Comparison of ENCODE assay signal across 20 cellular contexts in the genomic region with DNA sequence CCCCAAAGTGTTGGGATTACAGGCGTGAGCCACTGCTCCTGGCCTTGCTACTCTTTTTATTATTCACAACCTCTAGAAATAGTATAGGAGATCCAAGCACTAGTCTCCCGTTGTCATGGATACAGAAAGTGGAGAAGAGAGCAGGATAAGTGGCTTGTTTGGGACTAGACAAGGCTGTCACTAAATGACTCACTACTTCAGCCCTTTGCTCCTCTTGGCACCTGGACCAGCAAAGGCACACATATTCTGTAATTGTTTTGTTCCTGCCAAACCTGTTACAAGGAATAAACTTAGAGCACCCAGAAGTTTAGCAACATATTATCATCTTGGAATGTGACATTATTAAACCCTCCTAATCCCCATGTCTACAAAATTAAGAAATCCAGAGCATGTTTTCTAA.
DNase-seq lines count a peak whose midpoint lies in the region; ATAC-seq, FAIRE-seq and TF ChIP-seq lines count a peak whose summit lies in the region.
"Had no signal": no experiment of that assay in that cellular context is flagged by ENCODE, and none has a peak within 500 bp of the region (broad histone marks: within the 10 kb centered on the region; RNA-seq: fewer than 3 reads in every experiment).

No MANE protein-coding gene starts in this region.

- H3K36me3 Mint-ChIP-seq in stimulated activated effector memory CD8-positive, alpha-beta T cell treated with anti-CD3 and anti-CD28 coated beads, Interleukin-12 subunit alpha, Interleukin-12 subunit beta, amount 100 ng/mL, for 72 hours, result no peaks in the 10 kb centered on the region
- H3K36me3 Mint-ChIP-seq: CD4-positive, CD25-positive, alpha-beta regulatory T cell; type B pancreatic cell had no signal

- no peaks in the 10 kb centered on the region for H3K9me3 ChIP-seq in K562 (replicated peaks; ENCODE audit: control insufficient read depth, insufficient read depth, low read depth, low read length)
- H3K9me3 ChIP-seq in muscle layer of duodenum (ENCODE audit: control insufficient read depth in 1 of 2, low read length in 2 of 2), result no peaks in the 10 kb centered on the region
- H3K9me3 ChIP-seq in right atrium auricular region, result no peaks in the 10 kb centered on the region

- no peak overlapping the region for H3K4me3 Mint-ChIP-seq in stimulated activated effector memory CD8-positive, alpha-beta T cell treated with anti-CD3 and anti-CD28 coated beads, Interleukin-12 subunit alpha, Interleukin-12 subunit beta, amount 100 ng/mL, for 72 hours
- H3K4me3 Mint-ChIP-seq: CD4-positive, CD25-positive, alpha-beta regulatory T cell; nephron; type B pancreatic cell had no signal

- H3K4me1 ChIP-seq in K562 (replicated peaks in 1 of 2; ENCODE audit: control insufficient read depth in 2 of 2, insufficient read depth in 2 of 2, low read length in 2 of 2), result no peaks in the 10 kb centered on the region; a peak in 1 of 5 replicates
- H3K4me1 ChIP-seq in muscle layer of duodenum (ENCODE audit: control insufficient read depth in 1 of 2, insufficient read depth in 2 of 2, low read length in 2 of 2), result peaks cover 0 to 8% of the 10 kb centered on the region in 2 donors
- peaks cover 0 to 4% of the 10 kb centered on the region in 2 donors for H3K4me1 ChIP-seq in right atrium auricular region

- DNase-seq in DMS53 (lab: John Stamatoyannopoulos, UW), result peak; percentile 97
- peak; percentile 39 for DNase-seq in NCI-H1105 treated with DMSO at 0.1 percent for 48 hours (lab: John Stamatoyannopoulos, UW)
- DNase-seq in K562 (ENCODE audit: extremely low read depth in 1 of 4, low spot score in 3 of 4), result no peak
- no peak for DNase-seq in UCSD-AML1 (lab: John Stamatoyannopoulos, UW; ENCODE audit: unreplicated experiment)
- no peak for DNase-seq in right atrium auricular region (ENCODE audit: low spot score)
- DNase-seq in stimulated activated effector memory CD8-positive, alpha-beta T cell treated with anti-CD3 and anti-CD28 coated beads, Interleukin-12 subunit alpha, Interleukin-12 subunit beta, amount 100 ng/mL, for 72 hours (ENCODE audit: low spot score in 2 of 2), result no peak
- DNase-seq: activated CD4-positive, alpha-beta T cell treated with anti-CD3 and anti-CD28 coated beads, Interleukin-2, amount 50 U/mL, for 48 hours; CD4-positive, CD25-positive, alpha-beta regulatory T cell; GF-D8; left ventricle myocardium superior; NCI-H2171; retina; stimulated activated CD4-positive, alpha-beta T cell treated with anti-CD3 and anti-CD28 coated beads, Interleukin-2, amount 100 ng/mL, for 48 hours had no signal

- H3K4me1 Mint-ChIP-seq in stimulated activated effector memory CD8-positive, alpha-beta T cell treated with anti-CD3 and anti-CD28 coated beads, Interleukin-12 subunit alpha, Interleukin-12 subunit beta, amount 100 ng/mL, for 72 hours, result no peaks in the 10 kb centered on the region
- H3K4me1 Mint-ChIP-seq: CD4-positive, CD25-positive, alpha-beta regulatory T cell had no signal

- no peaks in the 10 kb centered on the region for H3K9me1 ChIP-seq in K562 (ENCODE audit: control insufficient read depth, insufficient read depth, low read length)

- no peak overlapping the region for H3K4me3 ChIP-seq in K562
- no peak overlapping the region for H3K4me3 ChIP-seq in muscle layer of duodenum (ENCODE audit: low read depth in 1 of 2, low read length in 2 of 2)
- H3K4me3 ChIP-seq in right atrium auricular region, result no peak overlapping the region

- H3K27ac ChIP-seq in K562 (ENCODE audit: extremely low read depth, low read depth, low read length), result no peak overlapping the region
- peak overlapping the region; percentile 34 for H3K27ac ChIP-seq in muscle layer of duodenum (ENCODE audit: low read length)
- no peak overlapping the region for H3K27ac ChIP-seq in right atrium auricular region
- H3K27ac ChIP-seq: KMS-11, RWPE1 had no signal

- H4K20me1 ChIP-seq in K562 (replicated peaks; ENCODE audit: control insufficient read depth, insufficient read depth, low read length), result no peaks in the 10 kb centered on the region

- no TSS peak for BruUV-seq in K562 (replicated peaks; lab: Mats Ljungman, UMichigan)

- ATAC-seq in K562 (no peak), HG03135 (IDR thresholded peaks at IDR 0.05; ENCODE audit: unreplicated experiment) (no peak)
- no peak for ATAC-seq in stimulated activated effector memory CD8-positive, alpha-beta T cell treated with anti-CD3 and anti-CD28 coated beads, Interleukin-12 subunit alpha, Interleukin-12 subunit beta, amount 100 ng/mL, for 72 hours
- ATAC-seq: left ventricle myocardium superior had no signal

- no peak for TF ChIP-seq POLR2A in K562 (conservative IDR thresholded peaks at IDR 0.05)

- CTCF ChIA-PET in K562 (lab: Yijun Ruan, JAX; ENCODE audit: low intra/inter-chr PET ratio), result no interaction called here

- FAIRE-seq in K562 (lab: Jason Lieb, UNC), result no peak
- FAIRE-seq: colon had no signal

- H3K27me3 ChIP-seq in K562 (ENCODE audit: control insufficient read depth in 2 of 2, insufficient read depth in 2 of 2, low read length in 2 of 2) (peaks cover 3 to 4% of the 10 kb centered on the region in 2 experiments; a peak in 2 of 5 replicates), muscle layer of duodenum (ENCODE audit: low read depth, low read length) (no peaks in the 10 kb centered on the region), right atrium auricular region (no peaks in the 10 kb centered on the region)

- H3K4me2 ChIP-seq in K562 (ENCODE audit: insufficient read depth, low read length), result no peak overlapping the region
- H3K4me2 ChIP-seq: KMS-11 had no signal

- no peak overlapping the region for H2AFZ ChIP-seq in K562 (ENCODE audit: low read depth, low read length)

- intact Hi-C loops in K562 (cut with micrococcal nuclease), result no loop called here

- POLR2A ChIA-PET in K562 (lab: Yijun Ruan, JAX), result interaction anchor here (1.2 kb wide), 1 partner anchor 14 kb away, joined by 3 read pairs; no protein-coding TSS in a partner anchor

- no peak overlapping the region for H3K9ac ChIP-seq in K562 (ENCODE audit: insufficient read depth in 1 of 2, low read depth in 2 of 2, low read length in 2 of 2)
- H3K9ac ChIP-seq: KMS-11 had no signal

- 3% methylated on average over 2 of the region's 2 CpGs for WGBS in K562 (ENCODE audit: insufficient coverage, low coverage, missing lambda C conversion rate)

- no peaks in the 10 kb centered on the region for H3K9me3 Mint-ChIP-seq in stimulated activated effector memory CD8-positive, alpha-beta T cell treated with anti-CD3 and anti-CD28 coated beads, Interleukin-12 subunit alpha, Interleukin-12 subunit beta, amount 100 ng/mL, for 72 hours
- H3K9me3 Mint-ChIP-seq: nephron, type B pancreatic cell had no signal

- TF ChIP-seq CTCF in K562 (IDR thresholded peaks at IDR 0.05 in 2 of 3, conservative IDR thresholded peaks at IDR 0.05 in 1 of 3; ENCODE audit: insufficient read depth in 2 of 3, low read depth in 1 of 3, low read length in 3 of 3) (no peak), right atrium auricular region (IDR thresholded peaks at IDR 0.05) (no peak)

- no peak overlapping the region for H3K27ac Mint-ChIP-seq in stimulated activated effector memory CD8-positive, alpha-beta T cell treated with anti-CD3 and anti-CD28 coated beads, Interleukin-12 subunit alpha, Interleukin-12 subunit beta, amount 100 ng/mL, for 72 hours
- H3K27ac Mint-ChIP-seq: CD4-positive, CD25-positive, alpha-beta regulatory T cell; nephron; type B pancreatic cell had no signal

- H3K36me3 ChIP-seq in K562 (ENCODE audit: control insufficient read depth, insufficient read depth, low read length), result no peaks in the 10 kb centered on the region
- H3K36me3 ChIP-seq in muscle layer of duodenum (ENCODE audit: control insufficient read depth in 1 of 2, insufficient read depth in 2 of 2, low read length in 2 of 2), result no peaks in the 10 kb centered on the region
- H3K36me3 ChIP-seq in right atrium auricular region, result no peaks in the 10 kb centered on the region

- no peak for TF ChIP-seq EP300 in K562 (IDR thresholded peaks at IDR 0.05; ENCODE audit: low read length)

- in situ Hi-C loops in K562 (cut with MboI), result no loop called here

- H3K79me2 ChIP-seq in K562 (ENCODE audit: control insufficient read depth, insufficient read depth, low read length), result no peaks in the 10 kb centered on the region

- TF ChIP-seq RAD21 in K562 (CRISPR knock-in tag; conservative IDR thresholded peaks at IDR 0.05 in 1 of 2, IDR thresholded peaks at IDR 0.05 in 1 of 2), result no peak

TF ChIP-seq in K562, 482 proteins besides CTCF, POLR2A, EP300 and RAD21:
- TF ChIP-seq, protein P1, sequence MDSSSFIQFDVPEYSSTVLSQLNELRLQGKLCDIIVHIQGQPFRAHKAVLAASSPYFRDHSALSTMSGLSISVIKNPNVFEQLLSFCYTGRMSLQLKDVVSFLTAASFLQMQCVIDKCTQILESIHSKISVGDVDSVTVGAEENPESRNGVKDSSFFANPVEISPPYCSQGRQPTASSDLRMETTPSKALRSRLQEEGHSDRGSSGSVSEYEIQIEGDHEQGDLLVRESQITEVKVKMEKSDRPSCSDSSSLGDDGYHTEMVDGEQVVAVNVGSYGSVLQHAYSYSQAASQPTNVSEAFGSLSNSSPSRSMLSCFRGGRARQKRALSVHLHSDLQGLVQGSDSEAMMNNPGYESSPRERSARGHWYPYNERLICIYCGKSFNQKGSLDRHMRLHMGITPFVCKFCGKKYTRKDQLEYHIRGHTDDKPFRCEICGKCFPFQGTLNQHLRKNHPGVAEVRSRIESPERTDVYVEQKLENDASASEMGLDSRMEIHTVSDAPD (CRISPR knock-in tag; IDR thresholded peaks at IDR 0.05), result no peak
- TF ChIP-seq MCM5 (IDR thresholded peaks at IDR 0.05; ENCODE audit: low read depth) (no peak), RFX1 (IDR thresholded peaks at IDR 0.05) (peak; percentile 66), BDP1 (IDR thresholded peaks at IDR 0.05; ENCODE audit: insufficient read depth, insufficient read length) (no peak), YBX1 (IDR thresholded peaks at IDR 0.05) (no peak)
- TF ChIP-seq, protein P2, sequence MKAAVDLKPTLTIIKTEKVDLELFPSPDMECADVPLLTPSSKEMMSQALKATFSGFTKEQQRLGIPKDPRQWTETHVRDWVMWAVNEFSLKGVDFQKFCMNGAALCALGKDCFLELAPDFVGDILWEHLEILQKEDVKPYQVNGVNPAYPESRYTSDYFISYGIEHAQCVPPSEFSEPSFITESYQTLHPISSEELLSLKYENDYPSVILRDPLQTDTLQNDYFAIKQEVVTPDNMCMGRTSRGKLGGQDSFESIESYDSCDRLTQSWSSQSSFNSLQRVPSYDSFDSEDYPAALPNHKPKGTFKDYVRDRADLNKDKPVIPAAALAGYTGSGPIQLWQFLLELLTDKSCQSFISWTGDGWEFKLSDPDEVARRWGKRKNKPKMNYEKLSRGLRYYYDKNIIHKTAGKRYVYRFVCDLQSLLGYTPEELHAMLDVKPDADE (conservative IDR thresholded peaks at IDR 0.05; ENCODE audit: control insufficient read depth, low read depth, low read length), result no peak
TF ChIP-seq in K562: peak in this region for 1.

Comparison
In these comparisons a context has a peak if more than half of its experiments do, and no peak if none do; other contexts are left out.
1. DNase-seq: peak in DMS53 (single experiment) and NCI-H1105 treated with DMSO at 0.1 percent for 48 hours (single experiment); none in K562 (0 of 4), UCSD-AML1 (single experiment), right atrium auricular region (single experiment) and stimulated activated effector memory CD8-positive, alpha-beta T cell treated with anti-CD3 and anti-CD28 coated beads, Interleukin-12 subunit alpha, Interleukin-12 subunit beta, amount 100 ng/mL, for 72 hours (0 of 2).